In the genomic region with DNA sequence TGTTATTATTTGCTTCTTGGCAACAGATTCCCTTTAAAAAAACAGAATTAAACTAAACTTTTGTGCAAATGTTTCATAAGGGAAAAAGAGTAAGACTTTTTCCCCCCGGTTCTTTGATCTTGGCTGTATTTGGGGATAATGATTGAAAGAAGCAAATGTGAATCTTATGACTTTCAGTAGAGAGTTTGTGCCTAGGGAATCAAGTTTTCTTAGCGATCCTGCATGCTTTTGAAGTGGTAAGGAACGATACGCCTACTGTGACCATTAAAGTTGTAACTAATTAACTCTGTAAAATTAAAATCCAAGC, we compare ENCODE assay signal across 1 cellular context.
TF ChIP-seq lines count a peak whose summit lies in the region.

No MANE protein-coding gene starts in this region.

TF ChIP-seq in GM12878, 131 proteins besides CTCF, POLR2A, EP300 and RAD21:
- TF ChIP-seq, protein P1, sequence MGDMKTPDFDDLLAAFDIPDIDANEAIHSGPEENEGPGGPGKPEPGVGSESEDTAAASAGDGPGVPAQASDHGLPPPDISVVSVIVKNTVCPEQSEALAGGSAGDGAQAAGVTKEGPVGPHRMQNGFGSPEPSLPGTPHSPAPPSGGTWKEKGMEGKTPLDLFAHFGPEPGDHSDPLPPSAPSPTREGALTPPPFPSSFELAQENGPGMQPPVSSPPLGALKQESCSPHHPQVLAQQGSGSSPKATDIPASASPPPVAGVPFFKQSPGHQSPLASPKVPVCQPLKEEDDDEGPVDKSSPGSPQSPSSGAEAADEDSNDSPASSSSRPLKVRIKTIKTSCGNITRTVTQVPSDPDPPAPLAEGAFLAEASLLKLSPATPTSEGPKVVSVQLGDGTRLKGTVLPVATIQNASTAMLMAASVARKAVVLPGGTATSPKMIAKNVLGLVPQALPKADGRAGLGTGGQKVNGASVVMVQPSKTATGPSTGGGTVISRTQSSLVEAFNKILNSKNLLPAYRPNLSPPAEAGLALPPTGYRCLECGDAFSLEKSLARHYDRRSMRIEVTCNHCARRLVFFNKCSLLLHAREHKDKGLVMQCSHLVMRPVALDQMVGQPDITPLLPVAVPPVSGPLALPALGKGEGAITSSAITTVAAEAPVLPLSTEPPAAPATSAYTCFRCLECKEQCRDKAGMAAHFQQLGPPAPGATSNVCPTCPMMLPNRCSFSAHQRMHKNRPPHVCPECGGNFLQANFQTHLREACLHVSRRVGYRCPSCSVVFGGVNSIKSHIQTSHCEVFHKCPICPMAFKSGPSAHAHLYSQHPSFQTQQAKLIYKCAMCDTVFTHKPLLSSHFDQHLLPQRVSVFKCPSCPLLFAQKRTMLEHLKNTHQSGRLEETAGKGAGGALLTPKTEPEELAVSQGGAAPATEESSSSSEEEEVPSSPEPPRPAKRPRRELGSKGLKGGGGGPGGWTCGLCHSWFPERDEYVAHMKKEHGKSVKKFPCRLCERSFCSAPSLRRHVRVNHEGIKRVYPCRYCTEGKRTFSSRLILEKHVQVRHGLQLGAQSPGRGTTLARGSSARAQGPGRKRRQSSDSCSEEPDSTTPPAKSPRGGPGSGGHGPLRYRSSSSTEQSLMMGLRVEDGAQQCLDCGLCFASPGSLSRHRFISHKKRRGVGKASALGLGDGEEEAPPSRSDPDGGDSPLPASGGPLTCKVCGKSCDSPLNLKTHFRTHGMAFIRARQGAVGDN (IDR thresholded peaks at IDR 0.05): no peak
- no peak for TF ChIP-seq E4F1 (IDR thresholded peaks at IDR 0.05; ENCODE audit: borderline replicate concordance, partially characterized antibody)
- 0 out of 2 replicates have a peak, but pooled peaks have one; percentile 13 for TF ChIP-seq NBN (IDR thresholded peaks at IDR 0.05)
- 0 out of 2 replicates have a peak, but pooled peaks have one; percentile 16 for TF ChIP-seq NFIC (IDR thresholded peaks at IDR 0.05; ENCODE audit: low read depth, low read length)
- TF ChIP-seq IKZF2 (IDR thresholded peaks at IDR 0.05): peak; percentile 66 to 74; a peak in 3 of 4 replicates
- TF ChIP-seq MYC (IDR thresholded peaks at IDR 0.05; ENCODE audit: insufficient read depth, insufficient read length, insufficient replicate concordance, low read length, severe bottlenecking): no peak
- peak; percentile 85 for TF ChIP-seq MTA2 (IDR thresholded peaks at IDR 0.05; ENCODE audit: low read depth)
- no peak for TF ChIP-seq CHD1 (IDR thresholded peaks at IDR 0.05; ENCODE audit: low read depth, low read length)
- TF ChIP-seq SREBF2 (IDR thresholded peaks at IDR 0.05; ENCODE audit: low read length): no peak
- peak; percentile 24; the same call in 1 of the 2 replicates for TF ChIP-seq MLLT1 (IDR thresholded peaks at IDR 0.05)
- no peak for TF ChIP-seq RAD51 (IDR thresholded peaks at IDR 0.05)
- TF ChIP-seq MEF2B (IDR thresholded peaks at IDR 0.05; ENCODE audit: partially characterized antibody, poor library complexity, severe bottlenecking): peak; percentile 77
- peak; percentile 68; the same call in 1 of the 2 replicates for TF ChIP-seq RELB (IDR thresholded peaks at IDR 0.05; ENCODE audit: low read depth)
- TF ChIP-seq, protein P2, sequence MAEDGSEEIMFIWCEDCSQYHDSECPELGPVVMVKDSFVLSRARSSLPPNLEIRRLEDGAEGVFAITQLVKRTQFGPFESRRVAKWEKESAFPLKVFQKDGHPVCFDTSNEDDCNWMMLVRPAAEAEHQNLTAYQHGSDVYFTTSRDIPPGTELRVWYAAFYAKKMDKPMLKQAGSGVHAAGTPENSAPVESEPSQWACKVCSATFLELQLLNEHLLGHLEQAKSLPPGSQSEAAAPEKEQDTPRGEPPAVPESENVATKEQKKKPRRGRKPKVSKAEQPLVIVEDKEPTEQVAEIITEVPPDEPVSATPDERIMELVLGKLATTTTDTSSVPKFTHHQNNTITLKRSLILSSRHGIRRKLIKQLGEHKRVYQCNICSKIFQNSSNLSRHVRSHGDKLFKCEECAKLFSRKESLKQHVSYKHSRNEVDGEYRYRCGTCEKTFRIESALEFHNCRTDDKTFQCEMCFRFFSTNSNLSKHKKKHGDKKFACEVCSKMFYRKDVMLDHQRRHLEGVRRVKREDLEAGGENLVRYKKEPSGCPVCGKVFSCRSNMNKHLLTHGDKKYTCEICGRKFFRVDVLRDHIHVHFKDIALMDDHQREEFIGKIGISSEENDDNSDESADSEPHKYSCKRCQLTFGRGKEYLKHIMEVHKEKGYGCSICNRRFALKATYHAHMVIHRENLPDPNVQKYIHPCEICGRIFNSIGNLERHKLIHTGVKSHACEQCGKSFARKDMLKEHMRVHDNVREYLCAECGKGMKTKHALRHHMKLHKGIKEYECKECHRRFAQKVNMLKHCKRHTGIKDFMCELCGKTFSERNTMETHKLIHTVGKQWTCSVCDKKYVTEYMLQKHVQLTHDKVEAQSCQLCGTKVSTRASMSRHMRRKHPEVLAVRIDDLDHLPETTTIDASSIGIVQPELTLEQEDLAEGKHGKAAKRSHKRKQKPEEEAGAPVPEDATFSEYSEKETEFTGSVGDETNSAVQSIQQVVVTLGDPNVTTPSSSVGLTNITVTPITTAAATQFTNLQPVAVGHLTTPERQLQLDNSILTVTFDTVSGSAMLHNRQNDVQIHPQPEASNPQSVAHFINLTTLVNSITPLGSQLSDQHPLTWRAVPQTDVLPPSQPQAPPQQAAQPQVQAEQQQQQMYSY (CRISPR knock-in tag; IDR thresholded peaks at IDR 0.05): no peak
- peak; percentile 44; the same call in 1 of the 2 replicates for TF ChIP-seq IKZF1 (conservative IDR thresholded peaks at IDR 0.05)
- TF ChIP-seq, protein P3, sequence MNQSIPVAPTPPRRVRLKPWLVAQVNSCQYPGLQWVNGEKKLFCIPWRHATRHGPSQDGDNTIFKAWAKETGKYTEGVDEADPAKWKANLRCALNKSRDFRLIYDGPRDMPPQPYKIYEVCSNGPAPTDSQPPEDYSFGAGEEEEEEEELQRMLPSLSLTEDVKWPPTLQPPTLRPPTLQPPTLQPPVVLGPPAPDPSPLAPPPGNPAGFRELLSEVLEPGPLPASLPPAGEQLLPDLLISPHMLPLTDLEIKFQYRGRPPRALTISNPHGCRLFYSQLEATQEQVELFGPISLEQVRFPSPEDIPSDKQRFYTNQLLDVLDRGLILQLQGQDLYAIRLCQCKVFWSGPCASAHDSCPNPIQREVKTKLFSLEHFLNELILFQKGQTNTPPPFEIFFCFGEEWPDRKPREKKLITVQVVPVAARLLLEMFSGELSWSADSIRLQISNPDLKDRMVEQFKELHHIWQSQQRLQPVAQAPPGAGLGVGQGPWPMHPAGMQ (IDR thresholded peaks at IDR 0.05; ENCODE audit: borderline replicate concordance): no peak
- no peak for TF ChIP-seq NR2C1 (IDR thresholded peaks at IDR 0.05)
- TF ChIP-seq ATF7 (IDR thresholded peaks at IDR 0.05; ENCODE audit: low read depth): peak; percentile 22; the same call in 1 of the 2 replicates
